In the genomic region with DNA sequence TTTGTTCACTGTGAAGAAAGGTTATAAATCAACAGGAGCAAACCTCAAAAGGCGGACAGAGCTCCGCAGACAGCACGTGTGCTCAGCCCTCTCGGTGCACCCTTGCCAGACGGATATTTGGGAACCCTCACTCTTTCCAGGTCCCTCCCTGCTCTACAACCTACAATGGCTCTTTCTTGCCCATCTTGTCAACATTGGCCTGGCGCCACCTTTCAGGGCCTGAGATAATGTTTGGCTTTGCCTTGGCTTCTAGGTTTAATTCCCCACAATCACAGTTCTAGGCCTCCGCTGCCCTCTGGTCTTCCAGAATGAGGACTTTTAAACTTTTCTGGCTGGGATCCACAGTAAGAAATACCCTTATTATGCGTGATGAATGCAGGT, we compare ENCODE assay signal across 2 cellular contexts.
TF ChIP-seq lines count a peak whose summit lies in the region.

No MANE protein-coding gene starts in this region.

TF ChIP-seq in IMR-90, 13 proteins besides CTCF, POLR2A, EP300 and RAD21:
- TF ChIP-seq, protein P1, sequence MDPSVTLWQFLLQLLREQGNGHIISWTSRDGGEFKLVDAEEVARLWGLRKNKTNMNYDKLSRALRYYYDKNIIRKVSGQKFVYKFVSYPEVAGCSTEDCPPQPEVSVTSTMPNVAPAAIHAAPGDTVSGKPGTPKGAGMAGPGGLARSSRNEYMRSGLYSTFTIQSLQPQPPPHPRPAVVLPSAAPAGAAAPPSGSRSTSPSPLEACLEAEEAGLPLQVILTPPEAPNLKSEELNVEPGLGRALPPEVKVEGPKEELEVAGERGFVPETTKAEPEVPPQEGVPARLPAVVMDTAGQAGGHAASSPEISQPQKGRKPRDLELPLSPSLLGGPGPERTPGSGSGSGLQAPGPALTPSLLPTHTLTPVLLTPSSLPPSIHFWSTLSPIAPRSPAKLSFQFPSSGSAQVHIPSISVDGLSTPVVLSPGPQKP (IDR thresholded peaks at IDR 0.05; ENCODE audit: borderline replicate concordance, low read depth, low read length) = no peak
- no peak for TF ChIP-seq CEBPB (IDR thresholded peaks at IDR 0.05; ENCODE audit: low read depth, low read length)
- TF ChIP-seq MAFK (IDR thresholded peaks at IDR 0.05; ENCODE audit: low read depth, low read length) = no peak
TF ChIP-seq in IMR-90: peak in this region for 0.

TF ChIP-seq in H1, 55 proteins besides CTCF, POLR2A, EP300 and RAD21:
- TF ChIP-seq, protein P2, sequence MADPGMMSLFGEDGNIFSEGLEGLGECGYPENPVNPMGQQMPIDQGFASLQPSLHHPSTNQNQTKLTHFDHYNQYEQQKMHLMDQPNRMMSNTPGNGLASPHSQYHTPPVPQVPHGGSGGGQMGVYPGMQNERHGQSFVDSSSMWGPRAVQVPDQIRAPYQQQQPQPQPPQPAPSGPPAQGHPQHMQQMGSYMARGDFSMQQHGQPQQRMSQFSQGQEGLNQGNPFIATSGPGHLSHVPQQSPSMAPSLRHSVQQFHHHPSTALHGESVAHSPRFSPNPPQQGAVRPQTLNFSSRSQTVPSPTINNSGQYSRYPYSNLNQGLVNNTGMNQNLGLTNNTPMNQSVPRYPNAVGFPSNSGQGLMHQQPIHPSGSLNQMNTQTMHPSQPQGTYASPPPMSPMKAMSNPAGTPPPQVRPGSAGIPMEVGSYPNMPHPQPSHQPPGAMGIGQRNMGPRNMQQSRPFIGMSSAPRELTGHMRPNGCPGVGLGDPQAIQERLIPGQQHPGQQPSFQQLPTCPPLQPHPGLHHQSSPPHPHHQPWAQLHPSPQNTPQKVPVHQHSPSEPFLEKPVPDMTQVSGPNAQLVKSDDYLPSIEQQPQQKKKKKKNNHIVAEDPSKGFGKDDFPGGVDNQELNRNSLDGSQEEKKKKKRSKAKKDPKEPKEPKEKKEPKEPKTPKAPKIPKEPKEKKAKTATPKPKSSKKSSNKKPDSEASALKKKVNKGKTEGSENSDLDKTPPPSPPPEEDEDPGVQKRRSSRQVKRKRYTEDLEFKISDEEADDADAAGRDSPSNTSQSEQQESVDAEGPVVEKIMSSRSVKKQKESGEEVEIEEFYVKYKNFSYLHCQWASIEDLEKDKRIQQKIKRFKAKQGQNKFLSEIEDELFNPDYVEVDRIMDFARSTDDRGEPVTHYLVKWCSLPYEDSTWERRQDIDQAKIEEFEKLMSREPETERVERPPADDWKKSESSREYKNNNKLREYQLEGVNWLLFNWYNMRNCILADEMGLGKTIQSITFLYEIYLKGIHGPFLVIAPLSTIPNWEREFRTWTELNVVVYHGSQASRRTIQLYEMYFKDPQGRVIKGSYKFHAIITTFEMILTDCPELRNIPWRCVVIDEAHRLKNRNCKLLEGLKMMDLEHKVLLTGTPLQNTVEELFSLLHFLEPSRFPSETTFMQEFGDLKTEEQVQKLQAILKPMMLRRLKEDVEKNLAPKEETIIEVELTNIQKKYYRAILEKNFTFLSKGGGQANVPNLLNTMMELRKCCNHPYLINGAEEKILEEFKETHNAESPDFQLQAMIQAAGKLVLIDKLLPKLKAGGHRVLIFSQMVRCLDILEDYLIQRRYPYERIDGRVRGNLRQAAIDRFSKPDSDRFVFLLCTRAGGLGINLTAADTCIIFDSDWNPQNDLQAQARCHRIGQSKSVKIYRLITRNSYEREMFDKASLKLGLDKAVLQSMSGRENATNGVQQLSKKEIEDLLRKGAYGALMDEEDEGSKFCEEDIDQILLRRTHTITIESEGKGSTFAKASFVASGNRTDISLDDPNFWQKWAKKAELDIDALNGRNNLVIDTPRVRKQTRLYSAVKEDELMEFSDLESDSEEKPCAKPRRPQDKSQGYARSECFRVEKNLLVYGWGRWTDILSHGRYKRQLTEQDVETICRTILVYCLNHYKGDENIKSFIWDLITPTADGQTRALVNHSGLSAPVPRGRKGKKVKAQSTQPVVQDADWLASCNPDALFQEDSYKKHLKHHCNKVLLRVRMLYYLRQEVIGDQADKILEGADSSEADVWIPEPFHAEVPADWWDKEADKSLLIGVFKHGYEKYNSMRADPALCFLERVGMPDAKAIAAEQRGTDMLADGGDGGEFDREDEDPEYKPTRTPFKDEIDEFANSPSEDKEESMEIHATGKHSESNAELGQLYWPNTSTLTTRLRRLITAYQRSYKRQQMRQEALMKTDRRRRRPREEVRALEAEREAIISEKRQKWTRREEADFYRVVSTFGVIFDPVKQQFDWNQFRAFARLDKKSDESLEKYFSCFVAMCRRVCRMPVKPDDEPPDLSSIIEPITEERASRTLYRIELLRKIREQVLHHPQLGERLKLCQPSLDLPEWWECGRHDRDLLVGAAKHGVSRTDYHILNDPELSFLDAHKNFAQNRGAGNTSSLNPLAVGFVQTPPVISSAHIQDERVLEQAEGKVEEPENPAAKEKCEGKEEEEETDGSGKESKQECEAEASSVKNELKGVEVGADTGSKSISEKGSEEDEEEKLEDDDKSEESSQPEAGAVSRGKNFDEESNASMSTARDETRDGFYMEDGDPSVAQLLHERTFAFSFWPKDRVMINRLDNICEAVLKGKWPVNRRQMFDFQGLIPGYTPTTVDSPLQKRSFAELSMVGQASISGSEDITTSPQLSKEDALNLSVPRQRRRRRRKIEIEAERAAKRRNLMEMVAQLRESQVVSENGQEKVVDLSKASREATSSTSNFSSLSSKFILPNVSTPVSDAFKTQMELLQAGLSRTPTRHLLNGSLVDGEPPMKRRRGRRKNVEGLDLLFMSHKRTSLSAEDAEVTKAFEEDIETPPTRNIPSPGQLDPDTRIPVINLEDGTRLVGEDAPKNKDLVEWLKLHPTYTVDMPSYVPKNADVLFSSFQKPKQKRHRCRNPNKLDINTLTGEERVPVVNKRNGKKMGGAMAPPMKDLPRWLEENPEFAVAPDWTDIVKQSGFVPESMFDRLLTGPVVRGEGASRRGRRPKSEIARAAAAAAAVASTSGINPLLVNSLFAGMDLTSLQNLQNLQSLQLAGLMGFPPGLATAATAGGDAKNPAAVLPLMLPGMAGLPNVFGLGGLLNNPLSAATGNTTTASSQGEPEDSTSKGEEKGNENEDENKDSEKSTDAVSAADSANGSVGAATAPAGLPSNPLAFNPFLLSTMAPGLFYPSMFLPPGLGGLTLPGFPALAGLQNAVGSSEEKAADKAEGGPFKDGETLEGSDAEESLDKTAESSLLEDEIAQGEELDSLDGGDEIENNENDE (IDR thresholded peaks at IDR 0.05; ENCODE audit: insufficient replicate concordance, low read length) = no peak
- TF ChIP-seq BCL11A (IDR thresholded peaks at IDR 0.05; ENCODE audit: low read depth in 2 of 2, low read length in 2 of 2) = no peak
- TF ChIP-seq RXRA (IDR thresholded peaks at IDR 0.05; ENCODE audit: insufficient read depth, low read depth, low read length) = no peak
- TF ChIP-seq RFX5 (IDR thresholded peaks at IDR 0.05; ENCODE audit: borderline replicate concordance, low read depth, low read length) = no peak
- TF ChIP-seq GABPA (IDR thresholded peaks at IDR 0.05; ENCODE audit: borderline replicate concordance, insufficient read depth, low read length) = no peak
